ENCODE assay signal across 11 cellular contexts in genomic region chrX:45843518-45843917, GRCh38.
DNase-seq lines count a peak whose midpoint lies in the region; ATAC-seq, FAIRE-seq and TF ChIP-seq lines count a peak whose summit lies in the region.
"Had no signal": no experiment of that assay in that cellular context is flagged by ENCODE, and none has a peak within 500 bp of the region (broad histone marks: within the 10 kb centered on the region; RNA-seq: fewer than 3 reads in every experiment).

No MANE protein-coding gene starts in this region.

- H3K36me3 Mint-ChIP-seq in stimulated activated naive CD8-positive, alpha-beta T cell treated with anti-CD3 and anti-CD28 coated beads, Interleukin-15, Interleukin-2, amounts not matched to agents 100 ng/mL and 50 ng/mL, for 24 hours (ENCODE audit: low read depth): peaks cover 63% of the 10 kb centered on the region

- peaks cover 61% of the 10 kb centered on the region for H3K4me1 Mint-ChIP-seq in stimulated activated naive CD8-positive, alpha-beta T cell treated with anti-CD3 and anti-CD28 coated beads, Interleukin-15, Interleukin-2, amounts not matched to agents 100 ng/mL and 50 ng/mL, for 24 hours (ENCODE audit: low read depth)

- H3K4me2 ChIP-seq in endothelial cell of umbilical vein (ENCODE audit: insufficient read depth, low read length): no peak overlapping the region

- H3K9me1 ChIP-seq in endothelial cell of umbilical vein (replicated peaks; ENCODE audit: control insufficient read depth, extremely low read depth, insufficient read depth, low read length): no peaks in the 10 kb centered on the region

- dilution Hi-C loops in endothelial cell of umbilical vein (cut with MboI; ENCODE audit: extremely low pct_ligation_motif_present, low sequenced_read_pairs): no loop called here

- H3K27ac Mint-ChIP-seq in stimulated activated naive CD8-positive, alpha-beta T cell treated with anti-CD3 and anti-CD28 coated beads, Interleukin-15, Interleukin-2, amounts not matched to agents 100 ng/mL and 50 ng/mL, for 24 hours: peak overlapping the region; percentile 97
- H3K27ac Mint-ChIP-seq: dendritic cell treated with granulocyte-macrophage colony-stimulating factor and Interleukin-4, amounts not matched to agents 40 ng/mL and 50 ng/mL, for 4 days had no signal

- H3K9ac ChIP-seq in endothelial cell of umbilical vein (replicated peaks; ENCODE audit: extremely low read depth, insufficient read depth, low read length): no peak overlapping the region

- intact Hi-C loops in endothelial cell of umbilical vein (cut with micrococcal nuclease): loop anchor here (1.0 to 10.0 kb wide), 3 partner anchors 19 to 519 kb away; no protein-coding TSS in a partner anchor
- intact Hi-C loops in adrenal gland (cut with DNase I): no loop called here

- no peak for TF ChIP-seq POLR2A in endothelial cell of umbilical vein (IDR thresholded peaks at IDR 0.05; ENCODE audit: low read depth, low read length)
- no peak for TF ChIP-seq POLR2A in adrenal gland (IDR thresholded peaks at IDR 0.05)

- H3K27me3 Mint-ChIP-seq in stimulated activated naive CD8-positive, alpha-beta T cell treated with anti-CD3 and anti-CD28 coated beads, Interleukin-15, Interleukin-2, amounts not matched to agents 100 ng/mL and 50 ng/mL, for 24 hours: no peaks in the 10 kb centered on the region
- H3K27me3 Mint-ChIP-seq: dendritic cell treated with granulocyte-macrophage colony-stimulating factor and Interleukin-4, amounts not matched to agents 40 ng/mL and 50 ng/mL, for 4 days had no signal

- H3K4me1 ChIP-seq in endothelial cell of umbilical vein (ENCODE audit: control insufficient read depth, extremely low read depth, insufficient read depth, low read length) (peaks cover 11% of the 10 kb centered on the region), adrenal gland (replicated peaks in 1 of 2) (no peaks in the 10 kb centered on the region)
- H3K4me1 ChIP-seq: right atrium auricular region had no signal

- DNase-seq in stimulated activated naive CD8-positive, alpha-beta T cell treated with anti-CD3 and anti-CD28 coated beads, Interleukin-15, Interleukin-2, amounts not matched to agents 100 U/mL and 50 U/mL, for 24 hours: no peak
- DNase-seq in OCI-M1 (lab: John Stamatoyannopoulos, UW) (peak; percentile 8), endothelial cell of umbilical vein (ENCODE audit: low read depth, low spot score) (peak; percentile 22), iPS-NIHi11 (ENCODE audit: low spot score) (no peak), adrenal gland (no peak)
- DNase-seq: left colon had no signal

- ATAC-seq in stimulated activated naive CD8-positive, alpha-beta T cell treated with anti-CD3 and anti-CD28 coated beads, Interleukin-15, Interleukin-2, amounts not matched to agents 100 U/mL and 50 U/mL, for 24 hours: no peak
- ATAC-seq in GM21381 (IDR thresholded peaks at IDR 0.05; ENCODE audit: unreplicated experiment) (no peak), HG03025 (IDR thresholded peaks at IDR 0.05; ENCODE audit: low FRiP score, unreplicated experiment) (no peak)
- ATAC-seq: left colon had no signal

- no peak overlapping the region for H2AFZ ChIP-seq in endothelial cell of umbilical vein (ENCODE audit: low read depth, low read length)

- peaks cover 2% of the 10 kb centered on the region for H3K79me2 ChIP-seq in endothelial cell of umbilical vein (ENCODE audit: control insufficient read depth, insufficient read depth, low read length)

- peak overlapping the region; percentile 64 for H3K4me3 Mint-ChIP-seq in stimulated activated naive CD8-positive, alpha-beta T cell treated with anti-CD3 and anti-CD28 coated beads, Interleukin-15, Interleukin-2, amounts not matched to agents 100 ng/mL and 50 ng/mL, for 24 hours
- H3K4me3 Mint-ChIP-seq: dendritic cell treated with granulocyte-macrophage colony-stimulating factor and Interleukin-4, amounts not matched to agents 40 ng/mL and 50 ng/mL, for 4 days had no signal

- H3K27me3 ChIP-seq in endothelial cell of umbilical vein (ENCODE audit: control insufficient read depth in 2 of 2, insufficient read depth in 2 of 2, low read length in 2 of 2) (no peaks in the 10 kb centered on the region), adrenal gland (peaks cover 39% of the 10 kb centered on the region)
- H3K27me3 ChIP-seq: right atrium auricular region had no signal

- no TSS peak for BruUV-seq in endothelial cell of umbilical vein (replicated peaks; lab: Mats Ljungman, UMichigan)

- no peak for FAIRE-seq in endothelial cell of umbilical vein (lab: Jason Lieb, UNC)

- H3K4me3 ChIP-seq in endothelial cell of umbilical vein (replicated peaks in 1 of 3; ENCODE audit: insufficient read depth in 1 of 3, low read depth in 1 of 3, low read length in 3 of 3): no peak overlapping the region
- no peak overlapping the region for H3K4me3 ChIP-seq in adrenal gland
- H3K4me3 ChIP-seq: right atrium auricular region had no signal

- no peaks in the 10 kb centered on the region for H3K9me3 Mint-ChIP-seq in stimulated activated naive CD8-positive, alpha-beta T cell treated with anti-CD3 and anti-CD28 coated beads, Interleukin-15, Interleukin-2, amounts not matched to agents 100 ng/mL and 50 ng/mL, for 24 hours
- H3K9me3 Mint-ChIP-seq: dendritic cell treated with granulocyte-macrophage colony-stimulating factor and Interleukin-4, amounts not matched to agents 40 ng/mL and 50 ng/mL, for 4 days had no signal

- H3K36me3 ChIP-seq in endothelial cell of umbilical vein (ENCODE audit: control insufficient read depth in 2 of 2, extremely low read depth in 1 of 2, insufficient read depth in 2 of 2, low read length in 2 of 2) (no peaks in the 10 kb centered on the region), adrenal gland (replicated peaks in 1 of 2) (no peaks in the 10 kb centered on the region)
- H3K36me3 ChIP-seq: right atrium auricular region had no signal

- TF ChIP-seq CTCF in endothelial cell of umbilical vein (IDR thresholded peaks at IDR 0.05; ENCODE audit: extremely low read depth in 1 of 2, insufficient read depth in 1 of 2, low read depth in 1 of 2, low read length in 2 of 2): no peak
- no peak for TF ChIP-seq CTCF in adrenal gland (IDR thresholded peaks at IDR 0.05)

- CTCF ChIA-PET in endothelial cell of umbilical vein (lab: Charles Lee): interaction anchor here (1.0 to 2.8 kb wide), 2 partner anchors 19 to 532 kb away, joined by 3 to 17 read pairs; no protein-coding TSS in a partner anchor

- no peaks in the 10 kb centered on the region for H3K9me3 ChIP-seq in endothelial cell of umbilical vein (replicated peaks; ENCODE audit: control insufficient read depth, insufficient read depth, low read length)
- H3K9me3 ChIP-seq in adrenal gland (replicated peaks in 1 of 3): no peaks in the 10 kb centered on the region
- H3K9me3 ChIP-seq: right atrium auricular region had no signal

- POLR2A ChIA-PET in endothelial cell of umbilical vein (lab: Charles Lee): no interaction called here

- WGBS in adrenal gland, 4 donors: 15 to 35% (median 17%) methylated on average over 1 of the region's 1 CpG

- H3K27ac ChIP-seq in endothelial cell of umbilical vein (ENCODE audit: insufficient read depth, low read depth, low read length) (no peak overlapping the region), adrenal gland (no peak overlapping the region)
- H3K27ac ChIP-seq: right atrium auricular region had no signal

- H4K20me1 ChIP-seq in endothelial cell of umbilical vein (replicated peaks; ENCODE audit: control insufficient read depth, extremely low read depth, insufficient read depth, low read length): no peaks in the 10 kb centered on the region

TF ChIP-seq in endothelial cell of umbilical vein, 7 proteins besides CTCF, POLR2A, EP300 and RAD21:
- TF ChIP-seq MAX (IDR thresholded peaks at IDR 0.05; ENCODE audit: insufficient read depth, insufficient read length) (no peak), MYC (IDR thresholded peaks at IDR 0.05; ENCODE audit: low read depth, low read length) (no peak), EZH2 (IDR thresholded peaks at IDR 0.05; ENCODE audit: borderline replicate concordance, low read depth, low read length, severe bottlenecking) (no peak), JUN (IDR thresholded peaks at IDR 0.05; ENCODE audit: borderline replicate concordance, insufficient read depth, insufficient read length, low read depth) (no peak), POLR2AphosphoS5 (IDR thresholded peaks at IDR 0.05; ENCODE audit: insufficient read depth, low read depth, low read length) (no peak), FOS (IDR thresholded peaks at IDR 0.05; ENCODE audit: borderline replicate concordance, insufficient read depth, low read length) (no peak), GATA2 (IDR thresholded peaks at IDR 0.05; ENCODE audit: insufficient read depth, insufficient read length, low read depth, low read length) (no peak)

Comparison
In these comparisons a context has a peak if more than half of its experiments do, and no peak if none do; other contexts are left out.
1. DNase-seq: peak in OCI-M1 (single experiment) and endothelial cell of umbilical vein (single experiment); none in stimulated activated naive CD8-positive, alpha-beta T cell treated with anti-CD3 and anti-CD28 coated beads, Interleukin-15, Interleukin-2, amounts not matched to agents 100 U/mL and 50 U/mL, for 24 hours (single experiment), iPS-NIHi11 (single experiment) and adrenal gland (0 of 7).